In genomic region chr22:21929253-21929652, GRCh38 we compare ENCODE assay signal across 1 cellular context.
TF ChIP-seq lines count a peak whose summit lies in the region.

No MANE protein-coding gene starts in this region.

TF ChIP-seq in GM23338, 12 proteins besides CTCF, POLR2A, EP300 and RAD21 (continued from another document):
- TF ChIP-seq, protein P1, sequence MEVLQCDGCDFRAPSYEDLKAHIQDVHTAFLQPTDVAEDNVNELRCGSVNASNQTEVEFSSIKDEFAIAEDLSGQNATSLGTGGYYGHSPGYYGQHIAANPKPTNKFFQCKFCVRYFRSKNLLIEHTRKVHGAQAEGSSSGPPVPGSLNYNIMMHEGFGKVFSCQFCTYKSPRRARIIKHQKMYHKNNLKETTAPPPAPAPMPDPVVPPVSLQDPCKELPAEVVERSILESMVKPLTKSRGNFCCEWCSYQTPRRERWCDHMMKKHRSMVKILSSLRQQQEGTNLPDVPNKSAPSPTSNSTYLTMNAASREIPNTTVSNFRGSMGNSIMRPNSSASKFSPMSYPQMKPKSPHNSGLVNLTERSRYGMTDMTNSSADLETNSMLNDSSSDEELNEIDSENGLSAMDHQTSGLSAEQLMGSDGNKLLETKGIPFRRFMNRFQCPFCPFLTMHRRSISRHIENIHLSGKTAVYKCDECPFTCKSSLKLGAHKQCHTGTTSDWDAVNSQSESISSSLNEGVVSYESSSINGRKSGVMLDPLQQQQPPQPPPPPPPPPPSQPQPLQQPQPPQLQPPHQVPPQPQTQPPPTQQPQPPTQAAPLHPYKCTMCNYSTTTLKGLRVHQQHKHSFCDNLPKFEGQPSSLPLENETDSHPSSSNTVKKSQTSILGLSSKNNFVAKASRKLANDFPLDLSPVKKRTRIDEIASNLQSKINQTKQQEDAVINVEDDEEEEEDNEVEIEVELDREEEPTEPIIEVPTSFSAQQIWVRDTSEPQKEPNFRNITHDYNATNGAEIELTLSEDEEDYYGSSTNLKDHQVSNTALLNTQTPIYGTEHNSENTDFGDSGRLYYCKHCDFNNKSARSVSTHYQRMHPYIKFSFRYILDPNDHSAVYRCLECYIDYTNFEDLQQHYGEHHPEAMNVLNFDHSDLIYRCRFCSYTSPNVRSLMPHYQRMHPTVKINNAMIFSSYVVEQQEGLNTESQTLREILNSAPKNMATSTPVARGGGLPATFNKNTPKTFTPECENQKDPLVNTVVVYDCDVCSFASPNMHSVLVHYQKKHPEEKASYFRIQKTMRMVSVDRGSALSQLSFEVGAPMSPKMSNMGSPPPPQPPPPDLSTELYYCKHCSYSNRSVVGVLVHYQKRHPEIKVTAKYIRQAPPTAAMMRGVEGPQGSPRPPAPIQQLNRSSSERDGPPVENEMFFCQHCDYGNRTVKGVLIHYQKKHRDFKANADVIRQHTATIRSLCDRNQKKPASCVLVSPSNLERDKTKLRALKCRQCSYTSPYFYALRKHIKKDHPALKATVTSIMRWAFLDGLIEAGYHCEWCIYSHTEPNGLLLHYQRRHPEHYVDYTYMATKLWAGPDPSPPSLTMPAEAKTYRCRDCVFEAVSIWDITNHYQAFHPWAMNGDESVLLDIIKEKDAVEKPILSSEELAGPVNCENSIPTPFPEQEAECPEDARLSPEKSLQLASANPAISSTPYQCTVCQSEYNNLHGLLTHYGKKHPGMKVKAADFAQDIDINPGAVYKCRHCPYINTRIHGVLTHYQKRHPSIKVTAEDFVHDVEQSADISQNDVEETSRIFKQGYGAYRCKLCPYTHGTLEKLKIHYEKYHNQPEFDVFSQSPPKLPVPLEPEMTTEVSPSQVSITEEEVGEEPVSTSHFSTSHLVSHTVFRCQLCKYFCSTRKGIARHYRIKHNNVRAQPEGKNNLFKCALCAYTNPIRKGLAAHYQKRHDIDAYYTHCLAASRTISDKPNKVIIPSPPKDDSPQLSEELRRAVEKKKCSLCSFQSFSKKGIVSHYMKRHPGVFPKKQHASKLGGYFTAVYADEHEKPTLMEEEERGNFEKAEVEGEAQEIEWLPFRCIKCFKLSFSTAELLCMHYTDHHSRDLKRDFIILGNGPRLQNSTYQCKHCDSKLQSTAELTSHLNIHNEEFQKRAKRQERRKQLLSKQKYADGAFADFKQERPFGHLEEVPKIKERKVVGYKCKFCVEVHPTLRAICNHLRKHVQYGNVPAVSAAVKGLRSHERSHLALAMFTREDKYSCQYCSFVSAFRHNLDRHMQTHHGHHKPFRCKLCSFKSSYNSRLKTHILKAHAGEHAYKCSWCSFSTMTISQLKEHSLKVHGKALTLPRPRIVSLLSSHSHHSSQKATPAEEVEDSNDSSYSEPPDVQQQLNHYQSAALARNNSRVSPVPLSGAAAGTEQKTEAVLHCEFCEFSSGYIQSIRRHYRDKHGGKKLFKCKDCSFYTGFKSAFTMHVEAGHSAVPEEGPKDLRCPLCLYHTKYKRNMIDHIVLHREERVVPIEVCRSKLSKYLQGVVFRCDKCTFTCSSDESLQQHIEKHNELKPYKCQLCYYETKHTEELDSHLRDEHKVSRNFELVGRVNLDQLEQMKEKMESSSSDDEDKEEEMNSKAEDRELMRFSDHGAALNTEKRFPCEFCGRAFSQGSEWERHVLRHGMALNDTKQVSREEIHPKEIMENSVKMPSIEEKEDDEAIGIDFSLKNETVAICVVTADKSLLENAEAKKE (CRISPR knock-in tag; IDR thresholded peaks at IDR 0.05), result no peak
- TF ChIP-seq EZH2phosphoT487 (IDR thresholded peaks at IDR 0.05; ENCODE audit: unreplicated experiment) (no peak), STAT1 (IDR thresholded peaks at IDR 0.05; ENCODE audit: unreplicated experiment) (no peak), ETS1 (IDR thresholded peaks at IDR 0.05) (no peak), ZNF114 (CRISPR knock-in tag; IDR thresholded peaks at IDR 0.05) (no peak), NANOG (IDR thresholded peaks at IDR 0.05; ENCODE audit: borderline replicate concordance) (no peak)
